ENCODE assay signal across 23 cellular contexts in genomic region chr6:137813308-137813707, GRCh38. TPM values are rescaled to one million over a fixed set of nuclear protein-coding genes. Genes with fewer than 3 reads are reported as not detected.
DNase-seq lines count a peak whose midpoint lies in the region; ATAC-seq and TF ChIP-seq lines count a peak whose summit lies in the region.
"Had no signal": no experiment of that assay in that cellular context is flagged by ENCODE, and none has a peak within 500 bp of the region (broad histone marks: within the 10 kb centered on the region; RNA-seq: fewer than 3 reads in every experiment).

No MANE protein-coding gene starts in this region.

- H2BK15ac ChIP-seq in IMR-90 (ENCODE audit: low read depth, low read length): peak overlapping the region; percentile 60; the same call in 1 of the 3 replicates

- peak overlapping the region; percentile 11; the same call in 1 of the 2 replicates for H3K23ac ChIP-seq in IMR-90 (ENCODE audit: low read depth, low read length)

- H3K56ac ChIP-seq in IMR-90 (ENCODE audit: extremely low read depth, insufficient read depth, low read length): no peak overlapping the region

- no peak overlapping the region for H4K8ac ChIP-seq in IMR-90 (ENCODE audit: low read depth in 2 of 2, low read length in 2 of 2)

- H3K9me3 ChIP-seq in IMR-90 (ENCODE audit: control insufficient read depth, insufficient read depth, low read length) (no peaks in the 10 kb centered on the region), upper lobe of left lung (no peaks in the 10 kb centered on the region)
- H3K9me3 ChIP-seq: gastroesophageal sphincter, sigmoid colon, testis had no signal

- no peak overlapping the region for H3K4me2 ChIP-seq in IMR-90 (ENCODE audit: low read depth, low read length)
- H3K4me2 ChIP-seq: KMS-11 had no signal

- no peak overlapping the region for H3K27ac ChIP-seq in IMR-90 (ENCODE audit: insufficient read depth, low read length)
- H3K27ac ChIP-seq in upper lobe of left lung: no peak overlapping the region
- H3K27ac ChIP-seq: dorsolateral prefrontal cortex, gastroesophageal sphincter, KMS-11, parathyroid adenoma, sigmoid colon, testis had no signal

- H3K36me3 Mint-ChIP-seq in activated naive CD4-positive, alpha-beta T cell treated with anti-CD3 and anti-CD28 coated beads for 36 hours (ENCODE audit: low read depth): peaks cover 2% of the 10 kb centered on the region
- peaks cover 18% of the 10 kb centered on the region for H3K36me3 Mint-ChIP-seq in effector memory CD8-positive, alpha-beta T cell (ENCODE audit: insufficient read depth)
- H3K36me3 Mint-ChIP-seq in HFFc6 (ENCODE audit: low read depth): no peaks in the 10 kb centered on the region
- H3K36me3 Mint-ChIP-seq: CD8-positive, alpha-beta T cell; naive B cell; stimulated activated memory B cell treated with anti-CD40 and anti-IgM and Interleukin-4, amounts not matched to agents 10 μg/mL and 1 μg/mL and 100 μg/mL, for 72 hours had no signal

- H3K4me1 Mint-ChIP-seq in activated naive CD4-positive, alpha-beta T cell treated with anti-CD3 and anti-CD28 coated beads for 36 hours (ENCODE audit: low read depth): peaks cover 79% of the 10 kb centered on the region
- peaks cover 33 to 35% of the 10 kb centered on the region in 2 donors for H3K4me1 Mint-ChIP-seq in effector memory CD8-positive, alpha-beta T cell (ENCODE audit: low read depth in 2 of 2)
- H3K4me1 Mint-ChIP-seq in HFFc6 (ENCODE audit: low read depth): peaks cover 17% of the 10 kb centered on the region

- dilution Hi-C loops in IMR-90 (cut with HindIII; ENCODE audit: low sequenced_read_pairs, unreplicated experiment): no loop called here

- peak overlapping the region; percentile 25; the same call in 1 of the 2 replicates for H2BK20ac ChIP-seq in IMR-90 (ENCODE audit: low read depth, low read length)

- no peaks in the 10 kb centered on the region for H3K36me3 ChIP-seq in IMR-90 (ENCODE audit: control insufficient read depth, insufficient read depth, low read length)
- H3K36me3 ChIP-seq in upper lobe of left lung: no peaks in the 10 kb centered on the region
- H3K36me3 ChIP-seq: gastroesophageal sphincter, sigmoid colon had no signal

- BruUV-seq in IMR-90 (replicated peaks; lab: Mats Ljungman, UMichigan): no TSS peak

- H3K4me3 ChIP-seq in IMR-90 (ENCODE audit: insufficient read depth, low read depth, low read length) (no peak overlapping the region), upper lobe of left lung (no peak overlapping the region)
- H3K4me3 ChIP-seq: dorsolateral prefrontal cortex, gastroesophageal sphincter, sigmoid colon, testis had no signal

- H3K4me1 ChIP-seq in IMR-90 (ENCODE audit: control insufficient read depth, insufficient read depth, low read length) (peaks cover 6% of the 10 kb centered on the region; the same call in 1 of the 2 replicates), upper lobe of left lung (peaks cover 7 to 20% (median 14%) of the 10 kb centered on the region in 4 donors)
- H3K4me1 ChIP-seq: parathyroid adenoma had no signal

- no peak for ATAC-seq in IMR-90 (ENCODE audit: low read depth)
- ATAC-seq in effector memory CD8-positive, alpha-beta T cell (replicated peaks): no peak
- ATAC-seq in upper lobe of left lung (ENCODE audit: low FRiP score in 2 of 2): no peak
- ATAC-seq: activated CD8-positive, alpha-beta memory T cell treated with anti-CD3 and anti-CD28 coated beads, Interleukin-2, amount 10 ng/mL, durations not matched to agents 7 days and 5 days; CD8-positive, alpha-beta T cell; gastroesophageal sphincter; stimulated activated memory B cell treated with anti-CD40 and anti-IgM and Interleukin-4, amounts not matched to agents 10 μg/mL and 1 μg/mL and 100 μg/mL, for 72 hours had no signal

- no peak for TF ChIP-seq EP300 in upper lobe of left lung (IDR thresholded peaks at IDR 0.05)

- no peak overlapping the region for H3K4ac ChIP-seq in IMR-90 (ENCODE audit: low read depth, low read length)

- peak overlapping the region; percentile 31 for H3K27ac Mint-ChIP-seq in activated naive CD4-positive, alpha-beta T cell treated with anti-CD3 and anti-CD28 coated beads for 36 hours
- H3K27ac Mint-ChIP-seq in effector memory CD8-positive, alpha-beta T cell: peak overlapping the region; percentile 10 to 76
- no peak overlapping the region for H3K27ac Mint-ChIP-seq in HFFc6
- H3K27ac Mint-ChIP-seq: activated CD8-positive, alpha-beta memory T cell treated with anti-CD3 and anti-CD28 coated beads, Interleukin-2, amount 10 ng/mL, durations not matched to agents 7 days and 5 days; CD8-positive, alpha-beta T cell; stimulated activated memory B cell treated with anti-CD40 and anti-IgM and Interleukin-4, amounts not matched to agents 10 μg/mL and 1 μg/mL and 100 μg/mL, for 72 hours had no signal

- H4K5ac ChIP-seq in IMR-90 (ENCODE audit: low read depth, low read length): no peak overlapping the region

- no peak overlapping the region for H2BK5ac ChIP-seq in IMR-90 (ENCODE audit: low read depth, low read length, poor library complexity, severe bottlenecking)

- H3K27me3 Mint-ChIP-seq in activated naive CD4-positive, alpha-beta T cell treated with anti-CD3 and anti-CD28 coated beads for 36 hours (ENCODE audit: low read depth): no peaks in the 10 kb centered on the region
- H3K27me3 Mint-ChIP-seq in effector memory CD8-positive, alpha-beta T cell: no peaks in the 10 kb centered on the region
- peaks cover 2% of the 10 kb centered on the region; the same call in 1 of the 2 replicates for H3K27me3 Mint-ChIP-seq in HFFc6 (ENCODE audit: insufficient read depth)
- H3K27me3 Mint-ChIP-seq: activated CD8-positive, alpha-beta memory T cell treated with anti-CD3 and anti-CD28 coated beads, Interleukin-2, amount 10 ng/mL, durations not matched to agents 7 days and 5 days; naive B cell; stimulated activated memory B cell treated with anti-CD40 and anti-IgM and Interleukin-4, amounts not matched to agents 10 μg/mL and 1 μg/mL and 100 μg/mL, for 72 hours had no signal

- no peaks in the 10 kb centered on the region for H4K20me1 ChIP-seq in IMR-90 (ENCODE audit: insufficient read depth, low read length)

- H2AK5ac ChIP-seq in IMR-90 (ENCODE audit: low read depth, low read length): 0 out of 2 replicates have a peak overlapping the region, but pooled peaks have one; percentile 8

- peaks cover 1% of the 10 kb centered on the region for H3K9me3 Mint-ChIP-seq in activated naive CD4-positive, alpha-beta T cell treated with anti-CD3 and anti-CD28 coated beads for 36 hours
- H3K9me3 Mint-ChIP-seq in effector memory CD8-positive, alpha-beta T cell: no peaks in the 10 kb centered on the region
- H3K9me3 Mint-ChIP-seq in HFFc6: no peaks in the 10 kb centered on the region
- H3K9me3 Mint-ChIP-seq: CD8-positive, alpha-beta T cell; naive B cell had no signal

- intact Hi-C loops in activated naive CD4-positive, alpha-beta T cell treated with anti-CD3 and anti-CD28 coated beads for 36 hours (cut with micrococcal nuclease): loop anchor here (5.0 kb wide), 1 partner anchor 114 kb away; no protein-coding TSS in a partner anchor
- intact Hi-C loops in IMR-90 (cut with micrococcal nuclease): no loop called here

- peak overlapping the region; percentile 18; the same call in 1 of the 2 replicates for H3K18ac ChIP-seq in IMR-90 (ENCODE audit: low read depth, low read length)

- H3K27me3 ChIP-seq in IMR-90 (ENCODE audit: control insufficient read depth, insufficient read depth, low read length) (no peaks in the 10 kb centered on the region), upper lobe of left lung (no peaks in the 10 kb centered on the region)
- H3K27me3 ChIP-seq: gastroesophageal sphincter, sigmoid colon, testis had no signal

- H2AFZ ChIP-seq in IMR-90 (replicated peaks; ENCODE audit: low read length, poor library complexity): no peak overlapping the region
- H2AFZ ChIP-seq: parathyroid adenoma had no signal

- TF ChIP-seq CTCF in IMR-90 (conservative IDR thresholded peaks at IDR 0.05; ENCODE audit: low read depth, low read length): no peak
- TF ChIP-seq CTCF in upper lobe of left lung (IDR thresholded peaks at IDR 0.05): no peak
- TF ChIP-seq CTCF in HFFc6 (IDR thresholded peaks at IDR 0.05): no peak

- H3K9me1 ChIP-seq in IMR-90 (ENCODE audit: insufficient read depth, low read length): peaks cover 6% of the 10 kb centered on the region

- POLR2A ChIA-PET in IMR-90 (lab: Charles Lee; ENCODE audit: unreplicated experiment): no interaction called here

- no peak overlapping the region for H3K9ac ChIP-seq in IMR-90 (ENCODE audit: low read depth, low read length)
- H3K9ac ChIP-seq: KMS-11, parathyroid adenoma had no signal

- TF ChIP-seq POLR2A in IMR-90 (IDR thresholded peaks at IDR 0.05; ENCODE audit: low read depth, low read length) (no peak), upper lobe of left lung (IDR thresholded peaks at IDR 0.05) (no peak)

- no peaks in the 10 kb centered on the region for H3K79me1 ChIP-seq in IMR-90 (ENCODE audit: low read depth in 1 of 2, low read length in 2 of 2)

- no peak overlapping the region for H4K91ac ChIP-seq in IMR-90 (ENCODE audit: insufficient read depth, low read depth, low read length)

- in situ Hi-C loops in IMR-90 (cut with MboI; ENCODE audit: low sequenced_read_pairs): no loop called here

- H2BK120ac ChIP-seq in IMR-90 (ENCODE audit: low read depth, low read length): no peak overlapping the region

- H2AK9ac ChIP-seq in IMR-90 (replicated peaks; ENCODE audit: low read depth, low read length, poor library complexity): no peak overlapping the region

- no peak for TF ChIP-seq RAD21 in IMR-90 (IDR thresholded peaks at IDR 0.05; ENCODE audit: low read length)

- no peak overlapping the region for H3K4me3 Mint-ChIP-seq in activated naive CD4-positive, alpha-beta T cell treated with anti-CD3 and anti-CD28 coated beads for 36 hours
- H3K4me3 Mint-ChIP-seq in effector memory CD8-positive, alpha-beta T cell: no peak overlapping the region
- H3K4me3 Mint-ChIP-seq in HFFc6: no peak overlapping the region
- H3K4me3 Mint-ChIP-seq: activated CD8-positive, alpha-beta memory T cell treated with anti-CD3 and anti-CD28 coated beads, Interleukin-2, amount 10 ng/mL, durations not matched to agents 7 days and 5 days; CD8-positive, alpha-beta T cell; naive B cell; stimulated activated memory B cell treated with anti-CD40 and anti-IgM and Interleukin-4, amounts not matched to agents 10 μg/mL and 1 μg/mL and 100 μg/mL, for 72 hours had no signal

- CTCF ChIA-PET in activated naive CD4-positive, alpha-beta T cell treated with anti-CD3 and anti-CD28 coated beads for 36 hours (lab: Charles Lee): no interaction called here
- CTCF ChIA-PET in IMR-90 (lab: Yijun Ruan, JAX): no interaction called here

- peak overlapping the region; percentile 65 for H3K14ac ChIP-seq in IMR-90 (replicated peaks; ENCODE audit: low read depth, low read length)

- peak; percentile 60 for DNase-seq in activated naive CD4-positive, alpha-beta T cell treated with anti-CD3 and anti-CD28 coated beads for 36 hours
- DNase-seq in activated naive CD4-positive, alpha-beta T cell (lab: John Stamatoyannopoulos, UW): no peak
- DNase-seq in IMR-90: peak; percentile 10
- DNase-seq in effector memory CD8-positive, alpha-beta T cell: no peak
- peak; percentile 56 for DNase-seq in renal cortical epithelial cell (ENCODE audit: low read depth)
- no peak for DNase-seq in upper lobe of left lung
- DNase-seq in stimulated activated CD4-positive, alpha-beta T cell treated with anti-CD3 and anti-CD28 coated beads, Interleukin-4, amount 100 ng/mL, for 24 hours: no peak
- DNase-seq in HFFc6: no peak
- DNase-seq: activated CD4-positive, CD25-positive, alpha-beta regulatory T cell treated with anti-CD3 and anti-CD28 coated beads, Interleukin-2, amount 50 U/mL, for 72 hours; activated CD8-positive, alpha-beta memory T cell treated with anti-CD3 and anti-CD28 coated beads, Interleukin-2, amount 10 ng/mL, durations not matched to agents 7 days and 5 days; CD8-positive, alpha-beta T cell; central memory CD4-positive, alpha-beta T cell; DMS53; dorsolateral prefrontal cortex; naive B cell; NCI-H1092; NCI-H526; sigmoid colon; testis had no signal

RNA-seq across cellular contexts. Expression of gene TNFAIP3, which starts 53.8 kb away (rescaled TPM):
- 100 to 1,000 TPM; 289 to 294 TPM for total RNA-seq in activated naive CD4-positive, alpha-beta T cell treated with anti-CD3 and anti-CD28 coated beads for 36 hours
- 4.4 and 5.0 TPM in 2 replicates for total RNA-seq in IMR-90 (2012; rRNA removed)
- polyA plus RNA-seq in IMR-90 (2012; rRNA removed): 12.6 and 14.2 TPM in 2 replicates
- 3.5 and 6.8 TPM in 2 replicates for polyA plus RNA-seq in IMR-90 (2012; cell fraction: cytosol; rRNA removed)
- polyA plus RNA-seq in IMR-90 (2012; cell fraction: nucleus; rRNA removed; ENCODE audit: low replicate concordance): 29.5 and 108 TPM in 2 replicates
- 35.2 and 53.7 TPM in 2 replicates for total RNA-seq in renal cortical epithelial cell
- 10 to 100 TPM; 35.3 to 76.4 (median 52.2) TPM for total RNA-seq in upper lobe of left lung
- total RNA-seq in HFFc6 (2021; fragmentation: NEBNext Ultra II Directional; extraction: Animal tissue kit (Norgen Biotek cat#: 25700)): 10 to 100 TPM in 1 of 6 experiments, 1 to 10 TPM in 5; 4.5 to 17.2 (median 7.8) TPM

Comparison
In these comparisons a context has a peak if more than half of its experiments do, and no peak if none do; other contexts are left out.
1. DNase-seq: peak in activated naive CD4-positive, alpha-beta T cell treated with anti-CD3 and anti-CD28 coated beads for 36 hours (single experiment), IMR-90 (single experiment) and renal cortical epithelial cell (single experiment); none in activated naive CD4-positive, alpha-beta T cell (0 of 4), effector memory CD8-positive, alpha-beta T cell (0 of 3), upper lobe of left lung (0 of 2), stimulated activated CD4-positive, alpha-beta T cell treated with anti-CD3 and anti-CD28 coated beads, Interleukin-4, amount 100 ng/mL, for 24 hours (single experiment) and HFFc6 (single experiment).